ENCODE assay signal across 1 cellular context in the genomic region with DNA sequence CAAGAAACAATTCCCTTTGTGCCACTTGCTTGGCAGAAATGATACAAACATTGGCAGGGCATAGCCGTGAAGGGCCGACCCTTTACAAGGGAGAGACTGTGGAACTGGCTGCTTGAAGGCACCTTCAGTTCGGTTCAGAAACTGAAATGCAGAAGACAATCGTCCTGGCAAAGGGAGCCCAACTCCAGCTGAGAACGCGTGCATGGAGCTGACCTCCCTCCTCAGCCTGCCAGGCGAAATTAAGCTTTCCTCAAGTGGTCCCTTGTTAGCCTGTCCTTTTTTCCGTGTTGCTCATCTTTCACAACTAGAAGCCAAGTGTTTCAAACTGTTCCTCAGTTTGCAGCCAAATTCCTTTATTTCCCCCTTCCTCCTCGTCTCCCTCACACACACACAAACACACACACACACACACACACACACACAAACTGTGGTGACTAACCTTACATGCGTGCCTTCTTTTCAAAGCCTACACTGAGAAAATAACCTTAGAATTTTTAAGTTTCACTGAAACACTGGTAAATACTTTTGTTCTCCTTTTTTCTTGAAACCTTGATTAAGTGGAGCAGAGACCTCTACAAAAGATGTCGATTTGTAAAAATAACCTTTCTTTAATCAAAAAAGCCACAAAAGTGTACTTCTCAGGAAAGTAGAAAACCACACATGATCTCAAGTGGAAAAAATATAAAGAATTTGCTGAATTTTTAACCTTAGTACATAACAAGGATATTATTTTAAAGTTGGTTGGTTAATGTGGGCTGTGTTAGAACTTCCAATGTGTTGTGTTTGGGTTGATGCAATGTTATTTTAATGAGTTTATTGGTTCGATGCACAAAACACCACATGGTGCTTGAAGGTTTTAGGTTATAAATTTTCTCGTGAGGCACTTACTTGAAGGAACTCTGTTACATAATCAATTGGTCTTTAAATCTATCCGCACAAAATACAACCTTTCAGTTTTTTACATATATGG.
TF ChIP-seq lines count a peak whose summit lies in the region.

No MANE protein-coding gene starts in this region.

TF ChIP-seq in HepG2, 621 proteins besides CTCF, POLR2A, EP300 and RAD21:
- TF ChIP-seq RBM22 (optimal IDR thresholded peaks at IDR 0.05; ENCODE audit: low read length) (peak; percentile 52), HNRNPK (IDR thresholded peaks at IDR 0.05; ENCODE audit: low read depth, low read length, poor library complexity, severe bottlenecking) (no peak)
